ENCODE assay signal across 31 cellular contexts in genomic region chr11:29490951-29491350, GRCh38.
"Had no signal": no experiment of that assay in that cellular context is flagged by ENCODE, and none has a peak within 500 bp of the region (broad histone marks: within the 10 kb centered on the region; RNA-seq: fewer than 3 reads in every experiment).

No MANE protein-coding gene starts in this region.

- H3K9me3 ChIP-seq: adrenal gland, body of pancreas, breast epithelium had no signal

- ATAC-seq: activated CD8-positive, alpha-beta T cell treated with anti-CD3 and anti-CD28 coated beads for 36 hours; activated naive CD4-positive, alpha-beta T cell treated with anti-CD3 and anti-CD28 coated beads, Interleukin-2, amount 50 U/mL, for 72 hours; activated T-cell treated with anti-CD3 and anti-CD28 coated beads, Interleukin-2, amount 50 U/mL, for 4 hours; activated T-cell treated with anti-CD3 and anti-CD28 coated beads, Interleukin-2, amount 50 U/mL, for 72 hours; activated T-helper 17 cell treated with anti-CD3 and anti-CD28 coated beads, Interleukin-2, amount 50 U/mL, for 72 hours; body of pancreas had no signal

- H3K4me1 ChIP-seq: adrenal gland, body of pancreas, breast epithelium had no signal

- H3K36me3 ChIP-seq: adrenal gland, brain microvascular endothelial cell, breast epithelium had no signal

- H3K27me3 ChIP-seq: adrenal gland, body of pancreas, brain microvascular endothelial cell, breast epithelium had no signal

- H3K27ac ChIP-seq: adrenal gland, body of pancreas, brain microvascular endothelial cell, breast epithelium, VCaP had no signal

- DNase-seq: activated B cell treated with CpG ODN at 0.5 μM for 24 hours; activated CD4-positive, alpha-beta memory T cell treated with anti-CD3 and anti-CD28 coated beads for 36 hours; activated CD4-positive, alpha-beta T cell treated with anti-CD3 and anti-CD28 coated beads for 4 hours; activated CD4-positive, alpha-beta T cell treated with anti-CD3 and anti-CD28 coated beads, Interleukin-2, amount 10 ng/mL, durations not matched to agents 24 days and 14 days; activated CD4-positive, alpha-beta T cell treated with anti-CD3 and anti-CD28 coated beads, Interleukin-2, amount 50 U/mL, for 1 hour; activated CD4-positive, alpha-beta T cell treated with anti-CD3 and anti-CD28 coated beads, Interleukin-2, amount 50 U/mL, for 4 hours; activated CD4-positive, CD25-positive, alpha-beta regulatory T cell treated with anti-CD3 and anti-CD28 coated beads, Interleukin-2, amount 50 U/mL, for 72 hours; activated CD8-positive, alpha-beta memory T cell treated with anti-CD3 and anti-CD28 coated beads, Interleukin-2, amount 50 U/mL, for 4 hours; activated CD8-positive, alpha-beta T cell treated with anti-CD3 and anti-CD28 coated beads for 36 hours; activated effector memory CD4-positive, alpha-beta T cell treated with anti-CD3 and anti-CD28 coated beads, Interleukin-2, amount 50 U/mL, for 16 hours; activated gamma-delta T cell treated with Interleukin-2 at 50 U/mL for 16 hours; activated naive CD4-positive, alpha-beta T cell; activated naive CD4-positive, alpha-beta T cell treated with anti-CD3 and anti-CD28 coated beads for 36 hours; activated naive CD4-positive, alpha-beta T cell treated with anti-CD3 and anti-CD28 coated beads, Interleukin-2, amount 50 U/mL, for 16 hours; activated naive CD8-positive, alpha-beta T cell treated with anti-CD3 and anti-CD28 coated beads for 36 hours; activated T-cell treated with anti-CD3 and anti-CD28 coated beads for 4 hours; activated T-cell treated with anti-CD3 and anti-CD28 coated beads, Interleukin-2, amount 50 U/mL, for 1 hour; activated T-cell treated with anti-CD3 and anti-CD28 coated beads, Interleukin-2, amount 50 U/mL, for 4 hours; activated T-cell treated with anti-CD3 and anti-CD28 coated beads, Interleukin-2, amount 50 U/mL, for 72 hours; adrenal gland; amniotic stem cell; aorta; body of pancreas; brain microvascular endothelial cell; central memory CD4-positive, alpha-beta T cell; T-helper 2 cell; T-helper 9 cell had no signal

- H3K4me3 ChIP-seq: adrenal gland, body of pancreas, breast epithelium had no signal
